11 cellular contexts compared by ENCODE assay signal in genomic region chr21:43824250-43824882, GRCh38. TPM values are rescaled to one million over a fixed set of nuclear protein-coding genes. Genes with fewer than 3 reads are reported as not detected.
DNase-seq lines count a peak whose midpoint lies in the region; FAIRE-seq and TF ChIP-seq lines count a peak whose summit lies in the region.
"Had no signal": no experiment of that assay in that cellular context is flagged by ENCODE, and none has a peak within 500 bp of the region (broad histone marks: within the 10 kb centered on the region; RNA-seq: fewer than 3 reads in every experiment).

No MANE protein-coding gene starts in this region.

- no peak for TF ChIP-seq RAD21 in SK-N-SH (IDR thresholded peaks at IDR 0.05; ENCODE audit: low read length)

- H4K20me1 ChIP-seq in SK-N-SH (ENCODE audit: insufficient read depth) (no peaks in the 10 kb centered on the region), smooth muscle cell (ENCODE audit: low read depth) (no peaks in the 10 kb centered on the region)

- TF ChIP-seq CTCF in SK-N-SH (IDR thresholded peaks at IDR 0.05) (no peak), fibroblast of the aortic adventitia (IDR thresholded peaks at IDR 0.05; ENCODE audit: insufficient read depth, low read length) (no peak), smooth muscle cell (IDR thresholded peaks at IDR 0.05; ENCODE audit: borderline replicate concordance, insufficient read depth, poor library complexity, severe bottlenecking) (no peak)

- POLR2A ChIA-PET in SK-N-SH (lab: Yijun Ruan, JAX): no interaction called here

- no peak for TF ChIP-seq EP300 in SK-N-SH (IDR thresholded peaks at IDR 0.05; ENCODE audit: borderline replicate concordance in 1 of 2, low read depth in 1 of 2, low read length in 1 of 2)

- no peak overlapping the region for H3K4me2 ChIP-seq in SK-N-SH
- H3K4me2 ChIP-seq in smooth muscle cell: no peak overlapping the region

- H3F3A ChIP-seq in SK-N-SH (replicated peaks; ENCODE audit: insufficient read depth) (no peaks in the 10 kb centered on the region), smooth muscle cell (ENCODE audit: low read depth) (peaks cover 3% of the 10 kb centered on the region)

- 81% methylated on average over 11 of the region's 14 CpGs for WGBS in SK-N-SH (ENCODE audit: low lambda C conversion rate)
- WGBS in smooth muscle cell (ENCODE audit: low lambda C conversion rate): 79% methylated on average over 14 of the region's 14 CpGs

- no peaks in the 10 kb centered on the region for H3K9me2 ChIP-seq in SK-N-SH

- H3K27me3 ChIP-seq in SK-N-SH (ENCODE audit: insufficient read depth): no peaks in the 10 kb centered on the region
- H3K27me3 ChIP-seq in smooth muscle cell (ENCODE audit: low read depth): no peaks in the 10 kb centered on the region

- peak; percentile 69 for DNase-seq in H54 (ENCODE audit: insufficient read length, low spot score)
- peak; percentile 9 for DNase-seq in SK-N-SH
- DNase-seq in fibroblast of the aortic adventitia (ENCODE audit: low read depth): peak; percentile 56
- no peak for DNase-seq in smooth muscle cell (lab: John Stamatoyannopoulos, UW; ENCODE audit: unreplicated experiment)
- no peak for DNase-seq in frontal cortex (ENCODE audit: low spot score in 2 of 2)
- DNase-seq in activated T-cell treated with anti-CD3 and anti-CD28 coated beads for 4 hours: no peak
- DNase-seq in activated CD4-positive, alpha-beta T cell treated with anti-CD3 and anti-CD28 coated beads for 48 hours: no peak
- DNase-seq: activated CD4-positive, alpha-beta memory T cell treated with anti-CD3 and anti-CD28 coated beads for 36 hours; activated naive CD4-positive, alpha-beta T cell treated with anti-CD3 and anti-CD28 coated beads, Interleukin-2, amount 10 ng/mL, durations not matched to agents 7 days and 5 days; effector memory CD4-positive, alpha-beta T cell; NCI-H526 treated with DMSO at 0.1 percent for 48 hours had no signal

- H2AFZ ChIP-seq in SK-N-SH (ENCODE audit: low read depth) (no peak overlapping the region), smooth muscle cell (ENCODE audit: low read depth) (no peak overlapping the region)

- no peak overlapping the region for H3K4me3 ChIP-seq in SK-N-SH (ENCODE audit: low read depth in 2 of 2, low read length in 1 of 2)
- H3K4me3 ChIP-seq in fibroblast of the aortic adventitia (ENCODE audit: low read depth, low read length): no peak overlapping the region
- no peak overlapping the region for H3K4me3 ChIP-seq in smooth muscle cell

- TF ChIP-seq POLR2A in H54 (IDR thresholded peaks at IDR 0.05; ENCODE audit: low read depth, low read length): no peak

- no peaks in the 10 kb centered on the region for H3K36me3 ChIP-seq in SK-N-SH (replicated peaks in 1 of 2; ENCODE audit: control insufficient read depth in 1 of 2, insufficient read depth in 2 of 2, low read length in 1 of 2)
- H3K36me3 ChIP-seq in smooth muscle cell (ENCODE audit: low read depth): no peaks in the 10 kb centered on the region

- FAIRE-seq in H54 (lab: Jason Lieb, UNC) (no peak), frontal cortex (lab: Jason Lieb, UNC) (no peak)

- no peak overlapping the region for H3K27ac ChIP-seq in SK-N-SH (ENCODE audit: low read depth in 2 of 2, low read length in 1 of 2)
- H3K27ac ChIP-seq in smooth muscle cell (ENCODE audit: low read depth): peak overlapping the region; percentile 14

- H3K79me2 ChIP-seq in SK-N-SH (ENCODE audit: insufficient read depth) (no peaks in the 10 kb centered on the region), smooth muscle cell (ENCODE audit: low read depth) (no peaks in the 10 kb centered on the region)

- CTCF ChIA-PET in SK-N-SH (lab: Yijun Ruan, JAX): interaction anchor here (2.2 kb wide), 1 partner anchor 151 kb away, joined by 10 read pairs; no protein-coding TSS in a partner anchor

- H3K9me3 ChIP-seq in SK-N-SH (no peaks in the 10 kb centered on the region), smooth muscle cell (replicated peaks; ENCODE audit: low read depth) (no peaks in the 10 kb centered on the region)

- H3K9ac ChIP-seq in SK-N-SH: no peak overlapping the region
- H3K9ac ChIP-seq in smooth muscle cell (ENCODE audit: low read depth): no peak overlapping the region

- H3K4me1 ChIP-seq in SK-N-SH (ENCODE audit: control insufficient read depth in 1 of 2, insufficient read depth in 2 of 2, low read depth in 1 of 2, low read length in 1 of 2) (peaks cover 0 to 5% of the 10 kb centered on the region in 2 experiments; a peak in 1 of 4 replicates), smooth muscle cell (ENCODE audit: low read depth) (no peaks in the 10 kb centered on the region)

TF ChIP-seq in SK-N-SH, 30 proteins besides CTCF, POLR2A, EP300 and RAD21:
- no peak for TF ChIP-seq GABPA (IDR thresholded peaks at IDR 0.05; ENCODE audit: low read depth)
- TF ChIP-seq EZH2phosphoT487 (IDR thresholded peaks at IDR 0.05; ENCODE audit: borderline replicate concordance, low read depth): no peak
- TF ChIP-seq FOSL2 (IDR thresholded peaks at IDR 0.05; ENCODE audit: borderline replicate concordance, low read depth): peak; percentile 40; the same call in 1 of the 2 replicates

RNA-seq across cellular contexts. Expression of gene RRP1, which starts 35.0 kb away (rescaled TPM):
- polyA plus RNA-seq in SK-N-SH (2012; rRNA removed) (12.0 and 22.7 TPM in 2 replicates), smooth muscle cell (17.5 and 23.7 TPM in 2 replicates)
- polyA plus RNA-seq in SK-N-SH (2012; cell fraction: cytosol; rRNA removed): 12.0 and 14.8 TPM in 2 replicates
- polyA plus RNA-seq in SK-N-SH (2012; cell fraction: nucleus; rRNA removed): 46.0 and 48.9 TPM in 2 replicates
- total RNA-seq in fibroblast of the aortic adventitia (ENCODE audit: low replicate concordance) (18.2 and 23.0 TPM in 2 replicates), smooth muscle cell (8.7 and 11.3 TPM in 2 replicates), frontal cortex (13.9 TPM)

RNA-seq across cellular contexts. Expression of gene AGPAT3, which starts 40.7 kb away (rescaled TPM):
- polyA plus RNA-seq in SK-N-SH (2012; rRNA removed): 35.3 and 40.0 TPM in 2 replicates
- 23.8 and 31.4 TPM in 2 replicates for polyA plus RNA-seq in SK-N-SH (2012; cell fraction: cytosol; rRNA removed)
- 48.1 and 49.4 TPM in 2 replicates for polyA plus RNA-seq in SK-N-SH (2012; cell fraction: nucleus; rRNA removed)
- total RNA-seq in fibroblast of the aortic adventitia (ENCODE audit: low replicate concordance): 16.3 and 29.0 TPM in 2 replicates
- total RNA-seq in smooth muscle cell: 12.1 and 17.2 TPM in 2 replicates
- 10.9 and 17.4 TPM in 2 replicates for polyA plus RNA-seq in smooth muscle cell
- total RNA-seq in frontal cortex: 26.1 TPM

RNA-seq across cellular contexts. Expression of gene CSTB, which starts 48.3 kb away (rescaled TPM):
- 64.5 and 101 TPM in 2 replicates for polyA plus RNA-seq in SK-N-SH (2012; rRNA removed)
- polyA plus RNA-seq in SK-N-SH (2012; cell fraction: cytosol; rRNA removed): 74.5 and 76.9 TPM in 2 replicates
- 34.0 and 36.2 TPM in 2 replicates for polyA plus RNA-seq in SK-N-SH (2012; cell fraction: nucleus; rRNA removed)
- 5.5 and 32.2 TPM in 2 replicates for total RNA-seq in fibroblast of the aortic adventitia (ENCODE audit: low replicate concordance)
- total RNA-seq in smooth muscle cell: 22.2 and 29.9 TPM in 2 replicates
- polyA plus RNA-seq in smooth muscle cell: 74.0 and 97.6 TPM in 2 replicates
- 6.5 TPM for total RNA-seq in frontal cortex

Comparison
In these comparisons a context has a peak if more than half of its experiments do, and no peak if none do; other contexts are left out.
1. DNase-seq: peak in H54 (single experiment), SK-N-SH (single experiment) and fibroblast of the aortic adventitia (single experiment); none in smooth muscle cell (single experiment), frontal cortex (0 of 2), activated T-cell treated with anti-CD3 and anti-CD28 coated beads for 4 hours (single experiment) and activated CD4-positive, alpha-beta T cell treated with anti-CD3 and anti-CD28 coated beads for 48 hours (single experiment).